20 cellular contexts compared by ENCODE assay signal in the genomic region with DNA sequence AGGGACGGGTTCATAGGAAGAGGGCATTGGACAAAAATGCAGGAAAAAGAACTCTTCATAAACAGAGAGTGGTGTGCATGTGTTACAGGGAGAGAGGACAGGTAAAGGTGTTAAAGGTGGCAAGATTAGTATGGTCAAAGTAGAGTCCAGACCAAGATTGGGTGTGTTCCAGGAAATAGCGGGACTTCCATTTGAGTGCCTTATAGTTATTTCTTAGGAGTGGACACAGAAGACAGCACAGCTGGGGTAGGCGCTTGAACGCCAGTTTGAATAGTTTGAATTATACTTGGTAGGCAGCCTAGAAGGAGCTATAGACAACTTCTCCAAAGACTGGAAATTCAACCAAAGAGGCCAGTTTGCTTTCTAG.
"Had no signal": no experiment of that assay in that cellular context is flagged by ENCODE, and none has a peak within 500 bp of the region (broad histone marks: within the 10 kb centered on the region; RNA-seq: fewer than 3 reads in every experiment).

No MANE protein-coding gene starts in this region.

- H3K4me1 ChIP-seq: parathyroid adenoma, uterus had no signal

- H3K9me3 Mint-ChIP-seq: activated naive CD8-positive, alpha-beta T cell treated with anti-CD3 and anti-CD28 coated beads for 36 hours; activated T-helper 1 cell treated with anti-CD3 and anti-CD28 coated beads, Interleukin-12 subunit alpha, Interleukin-12 subunit beta, Interleukin-2, Interleukin-4 antibody, amounts not matched to agents 30 ng/mL and 10 ng/mL and 1 ng/mL, durations not matched to agents 14 hours and 24 hours and 36 hours; natural killer cell; stimulated activated naive CD8-positive, alpha-beta T cell treated with anti-CD3 and anti-CD28 coated beads, Interleukin-15, Interleukin-2, amounts not matched to agents 100 ng/mL and 50 ng/mL, for 24 hours; WTC11 had no signal

- H3K36me3 Mint-ChIP-seq: natural killer cell, WTC11 had no signal

- H2AFZ ChIP-seq: parathyroid adenoma had no signal

- H3K79me2 ChIP-seq: parathyroid adenoma had no signal

- H3K9ac ChIP-seq: parathyroid adenoma had no signal

- H3K27me3 Mint-ChIP-seq: activated CD4-positive, alpha-beta T cell treated with anti-CD3 and anti-CD28 coated beads for 36 hours; activated naive CD8-positive, alpha-beta T cell treated with anti-CD3 and anti-CD28 coated beads for 36 hours; stimulated activated naive CD8-positive, alpha-beta T cell treated with anti-CD3 and anti-CD28 coated beads, Interleukin-15, Interleukin-2, amounts not matched to agents 100 ng/mL and 50 ng/mL, for 24 hours had no signal

- H3K27me3 ChIP-seq: neutrophil, tibial nerve, uterus had no signal

- DNase-seq: activated CD4-positive, alpha-beta T cell treated with anti-CD3 and anti-CD28 coated beads for 36 hours; activated CD4-positive, alpha-beta T cell treated with anti-CD3 and anti-CD28 coated beads, Interleukin-2, amount 50 U/mL, for 48 hours; activated naive CD8-positive, alpha-beta T cell treated with anti-CD3 and anti-CD28 coated beads for 36 hours; activated T-cell treated with anti-CD3 and anti-CD28 coated beads for 4 hours; amniotic stem cell; erythroblast; foreskin melanocyte; head of caudate nucleus; mesendoderm; natural killer cell; retina; stimulated activated CD4-positive, alpha-beta T cell treated with anti-CD3 and anti-CD28 coated beads, Interleukin-12 subunit alpha, Interleukin-12 subunit beta, amount 100 ng/mL, for 4 hours; stimulated activated CD4-positive, alpha-beta T cell treated with anti-CD3 and anti-CD28 coated beads, Interleukin-1b, Interleukin-23, amount 100 ng/mL, for 48 hours; uterus had no signal

- ATAC-seq: activated CD4-positive, alpha-beta T cell treated with anti-CD3 and anti-CD28 coated beads for 36 hours; WTC11 had no signal

- H3K4me3 ChIP-seq: tibial nerve, uterus had no signal

- H3K27ac Mint-ChIP-seq: activated CD4-positive, alpha-beta T cell treated with anti-CD3 and anti-CD28 coated beads for 36 hours; activated naive CD8-positive, alpha-beta T cell treated with anti-CD3 and anti-CD28 coated beads for 36 hours; activated T-helper 1 cell treated with anti-CD3 and anti-CD28 coated beads, Interleukin-12 subunit alpha, Interleukin-12 subunit beta, Interleukin-2, Interleukin-4 antibody, amounts not matched to agents 30 ng/mL and 10 ng/mL and 1 ng/mL, durations not matched to agents 14 hours and 24 hours and 36 hours; stimulated activated naive CD8-positive, alpha-beta T cell treated with anti-CD3 and anti-CD28 coated beads, Interleukin-15, Interleukin-2, amounts not matched to agents 100 ng/mL and 50 ng/mL, for 24 hours; WTC11 had no signal

- H3K27ac ChIP-seq: neutrophil, parathyroid adenoma, tibial nerve, uterus had no signal

- H3K36me3 ChIP-seq: neutrophil, tibial nerve, uterus had no signal

- H3K9me3 ChIP-seq: neutrophil, tibial nerve, uterus had no signal

- H3K4me3 Mint-ChIP-seq: activated CD4-positive, alpha-beta T cell treated with anti-CD3 and anti-CD28 coated beads for 36 hours; activated naive CD8-positive, alpha-beta T cell treated with anti-CD3 and anti-CD28 coated beads for 36 hours; activated T-helper 1 cell treated with anti-CD3 and anti-CD28 coated beads, Interleukin-12 subunit alpha, Interleukin-12 subunit beta, Interleukin-2, Interleukin-4 antibody, amounts not matched to agents 30 ng/mL and 10 ng/mL and 1 ng/mL, durations not matched to agents 14 hours and 24 hours and 36 hours; natural killer cell; stimulated activated naive CD8-positive, alpha-beta T cell treated with anti-CD3 and anti-CD28 coated beads, Interleukin-15, Interleukin-2, amounts not matched to agents 100 ng/mL and 50 ng/mL, for 24 hours; WTC11 had no signal
